ENCODE assay signal across 13 cellular contexts in genomic region chr17:18318122-18318521, GRCh38. TPM values are rescaled to one million over a fixed set of nuclear protein-coding genes. Genes with fewer than 3 reads are reported as not detected.
DNase-seq lines count a peak whose midpoint lies in the region; ATAC-seq and TF ChIP-seq lines count a peak whose summit lies in the region.
"Had no signal": no experiment of that assay in that cellular context is flagged by ENCODE, and none has a peak within 500 bp of the region (broad histone marks: within the 10 kb centered on the region; RNA-seq: fewer than 3 reads in every experiment).

No MANE protein-coding gene starts in this region.

- in situ Hi-C loops in IMR-90 (cut with MboI; ENCODE audit: low sequenced_read_pairs), result no loop called here

- no peak overlapping the region for H3K18ac ChIP-seq in IMR-90 (ENCODE audit: low read depth, low read length)

- H4K91ac ChIP-seq in IMR-90 (ENCODE audit: insufficient read depth, low read depth, low read length), result no peak overlapping the region

- H4K8ac ChIP-seq in IMR-90 (ENCODE audit: low read depth in 2 of 2, low read length in 2 of 2), result no peak overlapping the region

- peaks cover 14% of the 10 kb centered on the region for H3K27me3 Mint-ChIP-seq in brain
- H3K27me3 Mint-ChIP-seq in naive B cell, result no peaks in the 10 kb centered on the region
- peaks cover 12% of the 10 kb centered on the region for H3K27me3 Mint-ChIP-seq in endothelial cell (ENCODE audit: unreplicated experiment)

- DNase-seq in AG10803 (ENCODE audit: low read depth), result no peak
- DNase-seq in IMR-90, result no peak
- DNase-seq in naive B cell, result no peak
- no peak for DNase-seq in activated gamma-delta T cell treated with Interleukin-2 at 50 U/mL for 16 hours
- DNase-seq in NCI-H748 (lab: John Stamatoyannopoulos, UW; ENCODE audit: unreplicated experiment), result no peak
- no peak for DNase-seq in effector memory CD4-positive, alpha-beta T cell
- DNase-seq in endothelial cell (ENCODE audit: low spot score), result no peak
- DNase-seq: H7; left cardiac atrium; stimulated activated CD4-positive, alpha-beta T cell treated with anti-CD3 and anti-CD28 coated beads, Interleukin-15, amount 100 ng/mL, for 24 hours; SW 1271; thyroid gland had no signal

- peaks cover 50% of the 10 kb centered on the region for H4K20me1 ChIP-seq in IMR-90 (ENCODE audit: insufficient read depth, low read length)

- no peak overlapping the region for H3K27ac ChIP-seq in IMR-90 (ENCODE audit: insufficient read depth, low read length)
- no peak overlapping the region for H3K27ac ChIP-seq in effector memory CD4-positive, alpha-beta T cell (ENCODE audit: insufficient read depth, low read length, poor library complexity, severe bottlenecking)
- H3K27ac ChIP-seq: thyroid gland had no signal

- H2BK5ac ChIP-seq in IMR-90 (ENCODE audit: low read depth, low read length, poor library complexity, severe bottlenecking), result no peak overlapping the region

- ATAC-seq in IMR-90 (ENCODE audit: low read depth), result no peak
- ATAC-seq in naive B cell (ENCODE audit: low read depth in 2 of 2), result no peak
- ATAC-seq: left cardiac atrium had no signal

- H2AFZ ChIP-seq in IMR-90 (replicated peaks; ENCODE audit: low read length, poor library complexity), result no peak overlapping the region

- no peak overlapping the region for H2BK120ac ChIP-seq in IMR-90 (ENCODE audit: low read depth, low read length)

- H3K36me3 ChIP-seq in IMR-90 (ENCODE audit: control insufficient read depth, insufficient read depth, low read length), result peaks cover 33% of the 10 kb centered on the region
- peaks cover 23% of the 10 kb centered on the region for H3K36me3 ChIP-seq in effector memory CD4-positive, alpha-beta T cell (ENCODE audit: control insufficient read depth, insufficient read depth, low read length)

- POLR2A ChIA-PET in IMR-90 (lab: Charles Lee; ENCODE audit: unreplicated experiment), result no interaction called here

- BruUV-seq in IMR-90 (replicated peaks; lab: Mats Ljungman, UMichigan), result no TSS peak

- H3K27me3 ChIP-seq in IMR-90 (ENCODE audit: control insufficient read depth, insufficient read depth, low read length), result no peaks in the 10 kb centered on the region
- no peaks in the 10 kb centered on the region for H3K27me3 ChIP-seq in effector memory CD4-positive, alpha-beta T cell (replicated peaks; ENCODE audit: control insufficient read depth, insufficient read depth, low read length, poor library complexity, severe bottlenecking)
- H3K27me3 ChIP-seq: thyroid gland had no signal

- peak overlapping the region; percentile 14; the same call in 1 of the 2 replicates for H3K4me2 ChIP-seq in IMR-90 (ENCODE audit: low read depth, low read length)

- CTCF ChIA-PET in IMR-90 (lab: Yijun Ruan, JAX), result no interaction called here

- H3K23ac ChIP-seq in IMR-90 (ENCODE audit: low read depth, low read length), result no peak overlapping the region

- TF ChIP-seq CTCF in AG10803 (conservative IDR thresholded peaks at IDR 0.05; ENCODE audit: low read length), result no peak
- TF ChIP-seq CTCF in IMR-90 (conservative IDR thresholded peaks at IDR 0.05; ENCODE audit: low read depth, low read length), result no peak
- TF ChIP-seq CTCF in brain (conservative IDR thresholded peaks at IDR 0.05), result no peak
- no peak for TF ChIP-seq CTCF in endothelial cell (IDR thresholded peaks at IDR 0.05; ENCODE audit: unreplicated experiment)

- TF ChIP-seq POLR2A in IMR-90 (IDR thresholded peaks at IDR 0.05; ENCODE audit: low read depth, low read length), result no peak

- dilution Hi-C loops in IMR-90 (cut with HindIII; ENCODE audit: low sequenced_read_pairs, unreplicated experiment), result no loop called here

- H3K4me1 ChIP-seq in IMR-90 (ENCODE audit: control insufficient read depth, insufficient read depth, low read length), result peaks cover 10% of the 10 kb centered on the region
- H3K4me1 ChIP-seq in effector memory CD4-positive, alpha-beta T cell (ENCODE audit: control insufficient read depth, insufficient read depth, low read length, poor library complexity, severe bottlenecking), result peaks cover 56% of the 10 kb centered on the region

- WGBS in IMR-90 (ENCODE audit: extremely low coverage in 2 of 2, insufficient read length in 1 of 2), 2 experiments, result 93% methylated on average over 4 of the region's 7 CpGs; no CpG with 5 or more reads in 1 of the 2 experiments

- peaks cover 30 to 90% of the 10 kb centered on the region in 2 experiments for H3K79me1 ChIP-seq in IMR-90 (ENCODE audit: low read depth in 1 of 2, low read length in 2 of 2)

- no peak overlapping the region for H3K56ac ChIP-seq in IMR-90 (ENCODE audit: extremely low read depth, insufficient read depth, low read length)

- peak overlapping the region; percentile 68 to 94 (median 92) for H3K4me3 Mint-ChIP-seq in brain
- H3K4me3 Mint-ChIP-seq in naive B cell, result peak overlapping the region in 6 of 8 donors; percentile 20 to 83 (median 52)
- H3K4me3 Mint-ChIP-seq in endothelial cell (ENCODE audit: unreplicated experiment), result no peak overlapping the region

- intact Hi-C loops in IMR-90 (cut with micrococcal nuclease), result no loop called here

- H3K9me3 Mint-ChIP-seq in brain, result no peaks in the 10 kb centered on the region
- H3K9me3 Mint-ChIP-seq in naive B cell, result peaks cover 0 to 3% (median 0%) of the 10 kb centered on the region in 7 donors
- H3K9me3 Mint-ChIP-seq in endothelial cell (ENCODE audit: unreplicated experiment), result no peaks in the 10 kb centered on the region

- H2BK20ac ChIP-seq in IMR-90 (ENCODE audit: low read depth, low read length), result no peak overlapping the region

- no peak for TF ChIP-seq RAD21 in IMR-90 (IDR thresholded peaks at IDR 0.05; ENCODE audit: low read length)

- H3K9me1 ChIP-seq in IMR-90 (ENCODE audit: insufficient read depth, low read length), result peaks cover 18% of the 10 kb centered on the region

- H3K14ac ChIP-seq in IMR-90 (replicated peaks; ENCODE audit: low read depth, low read length), result no peak overlapping the region

- H3K9ac ChIP-seq in IMR-90 (ENCODE audit: low read depth, low read length), result no peak overlapping the region

- H3K27ac Mint-ChIP-seq in brain, result peak overlapping the region in 3 of 5 experiments; percentile 40 to 50 (median 41)
- peak overlapping the region in 4 of 6 donors; percentile 38 to 95 (median 65) for H3K27ac Mint-ChIP-seq in naive B cell
- H3K27ac Mint-ChIP-seq in endothelial cell (ENCODE audit: unreplicated experiment), result no peak overlapping the region

- no peak overlapping the region for H2AK5ac ChIP-seq in IMR-90 (ENCODE audit: low read depth, low read length)

- H3K4me1 Mint-ChIP-seq in brain, result peaks cover 66% of the 10 kb centered on the region
- peaks cover 57 to 82% (median 80%) of the 10 kb centered on the region in 3 donors for H3K4me1 Mint-ChIP-seq in naive B cell
- H3K4me1 Mint-ChIP-seq in endothelial cell (ENCODE audit: unreplicated experiment), result peaks cover 50% of the 10 kb centered on the region

- no peak overlapping the region for H3K4ac ChIP-seq in IMR-90 (ENCODE audit: low read depth, low read length)

- no peak overlapping the region for H2AK9ac ChIP-seq in IMR-90 (replicated peaks; ENCODE audit: low read depth, low read length, poor library complexity)

- H3K4me3 ChIP-seq in AG10803 (ENCODE audit: low read length) (peak overlapping the region; percentile 23), IMR-90 (ENCODE audit: insufficient read depth, low read depth, low read length) (no peak overlapping the region)
- no peak overlapping the region for H3K4me3 ChIP-seq in effector memory CD4-positive, alpha-beta T cell (ENCODE audit: insufficient read depth, low read depth, low read length, poor library complexity, severe bottlenecking)
- H3K4me3 ChIP-seq: thyroid gland had no signal

- no peaks in the 10 kb centered on the region for H3K9me3 ChIP-seq in IMR-90 (ENCODE audit: control insufficient read depth, insufficient read depth, low read length)
- H3K9me3 ChIP-seq in effector memory CD4-positive, alpha-beta T cell (ENCODE audit: control insufficient read depth, low read length), result no peaks in the 10 kb centered on the region
- H3K9me3 ChIP-seq: thyroid gland had no signal

- peaks cover 23% of the 10 kb centered on the region for H3K36me3 Mint-ChIP-seq in brain
- H3K36me3 Mint-ChIP-seq in naive B cell, result no peaks in the 10 kb centered on the region
- H3K36me3 Mint-ChIP-seq in endothelial cell (ENCODE audit: low read depth, unreplicated experiment), result peaks cover 18% of the 10 kb centered on the region

- no peak overlapping the region for H2BK15ac ChIP-seq in IMR-90 (ENCODE audit: low read depth, low read length)

- H4K5ac ChIP-seq in IMR-90 (ENCODE audit: low read depth, low read length), result no peak overlapping the region

RNA-seq across cellular contexts. Expression of gene SMCR8, which starts 3.0 kb away (rescaled TPM):
- total RNA-seq in IMR-90 (2012; rRNA removed) (10.6 and 10.9 TPM in 2 replicates), endothelial cell (ENCODE audit: unreplicated experiment) (21.3 TPM)
- polyA plus RNA-seq in IMR-90 (2012; rRNA removed) (7.1 and 7.2 TPM in 2 replicates), brain (ENCODE audit: insufficient read depth, low read depth, low replicate concordance) (10.3 TPM), naive B cell (ENCODE audit: low read depth in 6 of 6) (1 to 10 TPM; 2.8 to 9.2 (median 5.9) TPM)
- 2.8 and 3.8 TPM in 2 replicates for polyA plus RNA-seq in IMR-90 (2012; cell fraction: cytosol; rRNA removed)
- polyA plus RNA-seq in IMR-90 (2012; cell fraction: nucleus; rRNA removed; ENCODE audit: low replicate concordance), result 6.9 and 10.3 TPM in 2 replicates

RNA-seq across cellular contexts. Expression of gene TOP3A, which starts 3.3 kb away (rescaled TPM):
- total RNA-seq in IMR-90 (2012; rRNA removed) (21.3 and 25.6 TPM in 2 replicates), endothelial cell (ENCODE audit: unreplicated experiment) (39.2 TPM)
- polyA plus RNA-seq in IMR-90 (2012; rRNA removed) (12.4 and 13.4 TPM in 2 replicates), brain (ENCODE audit: insufficient read depth, low read depth, low replicate concordance) (31.1 TPM), naive B cell (ENCODE audit: low read depth in 6 of 6) (10 to 100 TPM in 5 of 6 donors, 1 to 10 TPM in 1; 5.2 to 20.1 (median 14.6) TPM)
- polyA plus RNA-seq in IMR-90 (2012; cell fraction: cytosol; rRNA removed), result 6.9 and 11.3 TPM in 2 replicates
- 27.6 and 28.4 TPM in 2 replicates for polyA plus RNA-seq in IMR-90 (2012; cell fraction: nucleus; rRNA removed; ENCODE audit: low replicate concordance)

RNA-seq across cellular contexts. Expression of gene SHMT1, which starts 45.2 kb away (rescaled TPM):
- 7.5 and 8.1 TPM in 2 replicates for total RNA-seq in IMR-90 (2012; rRNA removed)
- polyA plus RNA-seq in IMR-90 (2012; rRNA removed), result 7.3 and 7.5 TPM in 2 replicates
- polyA plus RNA-seq in IMR-90 (2012; cell fraction: cytosol; rRNA removed), result 4.5 and 15.3 TPM in 2 replicates
- 11.6 and 11.8 TPM in 2 replicates for polyA plus RNA-seq in IMR-90 (2012; cell fraction: nucleus; rRNA removed; ENCODE audit: low replicate concordance)
- 39.2 TPM for polyA plus RNA-seq in brain (ENCODE audit: insufficient read depth, low read depth, low replicate concordance)
- polyA plus RNA-seq in naive B cell (ENCODE audit: low read depth in 6 of 6), result 10 to 100 TPM in 5 of 6 donors, 1 to 10 TPM in 1; 9.1 to 18.0 (median 15.8) TPM
- total RNA-seq in endothelial cell (ENCODE audit: unreplicated experiment), result 18.9 TPM

RNA-seq across cellular contexts. Expression of gene MIEF2, which starts 57.7 kb away (rescaled TPM):
- total RNA-seq in IMR-90 (2012; rRNA removed) (9.1 and 12.2 TPM in 2 replicates), endothelial cell (ENCODE audit: unreplicated experiment) (11.6 TPM)
- polyA plus RNA-seq in IMR-90 (2012; rRNA removed) (20.7 and 26.6 TPM in 2 replicates), brain (ENCODE audit: insufficient read depth, low read depth, low replicate concordance) (13.5 TPM), naive B cell (ENCODE audit: low read depth in 6 of 6) (10 to 100 TPM in 3 of 6 donors, 1 to 10 TPM in 3; 3.2 to 13.8 (median 9.9) TPM)
- polyA plus RNA-seq in IMR-90 (2012; cell fraction: cytosol; rRNA removed), result 17.9 and 19.8 TPM in 2 replicates
- 32.6 and 84.0 TPM in 2 replicates for polyA plus RNA-seq in IMR-90 (2012; cell fraction: nucleus; rRNA removed; ENCODE audit: low replicate concordance)

RNA-seq across cellular contexts. Expression of gene EVPLL, which starts 59.5 kb away (rescaled TPM):
- not detected in 2 replicates for total RNA-seq in IMR-90 (2012; rRNA removed)
- not detected in 2 replicates for polyA plus RNA-seq in IMR-90 (2012; rRNA removed)
- not detected in 2 replicates for polyA plus RNA-seq in IMR-90 (2012; cell fraction: cytosol; rRNA removed)
- 0.03 and 0.05 TPM in 2 replicates for polyA plus RNA-seq in IMR-90 (2012; cell fraction: nucleus; rRNA removed; ENCODE audit: low replicate concordance)
- polyA plus RNA-seq in brain (ENCODE audit: insufficient read depth, low read depth, low replicate concordance), result not detected
- not detected for polyA plus RNA-seq in naive B cell (ENCODE audit: low read depth in 6 of 6)
- total RNA-seq in endothelial cell (ENCODE audit: unreplicated experiment), result not detected
- total RNA-seq: H7, left cardiac atrium had no signal
